ENCODE assay signal across 19 cellular contexts in the genomic region with DNA sequence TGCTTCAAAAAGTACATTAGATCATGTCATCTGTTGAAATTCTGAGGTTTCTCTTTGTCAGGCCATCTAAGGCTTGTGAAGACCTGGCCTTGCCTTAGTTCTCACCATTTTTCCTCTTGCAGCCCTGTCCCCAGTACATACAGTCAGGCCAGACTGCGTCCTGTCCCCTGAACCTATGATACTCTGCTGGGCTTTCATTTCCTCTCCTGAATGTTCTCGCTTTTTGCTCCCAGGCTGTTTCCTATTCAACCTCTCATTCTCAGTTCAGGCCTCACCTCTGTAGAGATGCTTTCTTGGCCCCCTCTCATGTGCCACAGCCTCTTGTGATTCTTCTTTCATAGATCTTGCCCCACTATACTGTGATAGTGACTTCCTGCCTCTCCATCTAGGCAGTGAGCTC.
DNase-seq lines count a peak whose midpoint lies in the region; ATAC-seq and TF ChIP-seq lines count a peak whose summit lies in the region.
"Had no signal": no experiment of that assay in that cellular context is flagged by ENCODE, and none has a peak within 500 bp of the region (broad histone marks: within the 10 kb centered on the region; RNA-seq: fewer than 3 reads in every experiment).

No MANE protein-coding gene starts in this region.

- TF ChIP-seq CTCF in Panc1 (IDR thresholded peaks at IDR 0.05): no peak

- CTCF ChIA-PET in Panc1 (lab: Charles Lee) (no interaction called here), HEK293T (lab: Yijun Ruan, JAX) (no interaction called here)

- H3K36me3 ChIP-seq in BLaER1 (peaks cover 23% of the 10 kb centered on the region; the same call in 1 of the 2 replicates), Panc1 (ENCODE audit: control insufficient read depth, insufficient read depth, low read length) (no peaks in the 10 kb centered on the region)
- H3K36me3 ChIP-seq: gastroesophageal sphincter, Peyer's patch, stomach had no signal

- BruUV-seq in Panc1 (replicated peaks; lab: Mats Ljungman, UMichigan): no TSS peak

- no peaks in the 10 kb centered on the region for H4K20me1 ChIP-seq in BLaER1

- H3K4me3 ChIP-seq in BLaER1 (no peak overlapping the region), Panc1 (ENCODE audit: low read depth in 2 of 2, low read length in 2 of 2) (no peak overlapping the region)
- H3K4me3 ChIP-seq: gastroesophageal sphincter, Peyer's patch, stomach had no signal

- H3K27me3 ChIP-seq in BLaER1 (no peaks in the 10 kb centered on the region), Panc1 (ENCODE audit: control insufficient read depth, insufficient read depth, low read length) (no peaks in the 10 kb centered on the region)
- H3K27me3 ChIP-seq: gastroesophageal sphincter, Peyer's patch, stomach had no signal

- H3K4me1 ChIP-seq in BLaER1 (peaks cover 75% of the 10 kb centered on the region), Panc1 (ENCODE audit: control insufficient read depth, insufficient read depth, low read length) (no peaks in the 10 kb centered on the region)
- H3K4me1 ChIP-seq: Peyer's patch, stomach had no signal

- H3K9me3 ChIP-seq in BLaER1 (peaks cover 37% of the 10 kb centered on the region), Panc1 (ENCODE audit: control insufficient read depth, insufficient read depth, low read depth, low read length) (no peaks in the 10 kb centered on the region)
- H3K9me3 ChIP-seq: gastroesophageal sphincter, Peyer's patch, stomach had no signal

- peak overlapping the region; percentile 77; the same call in 1 of the 2 replicates for H3K9ac ChIP-seq in BLaER1

- peak overlapping the region; percentile 80 for H3K4me2 ChIP-seq in BLaER1

- DNase-seq in Panc1 (ENCODE audit: low read depth, low spot score) (no peak), NCI-H187 (lab: John Stamatoyannopoulos, UW) (no peak), HEK293T (ENCODE audit: extremely low spot score) (no peak), left cardiac atrium (no peak)
- DNase-seq in activated CD4-positive, alpha-beta T cell treated with anti-CD3 and anti-CD28 coated beads, Interleukin-2, amount 50 U/mL, for 48 hours: no peak
- DNase-seq: 8988T; activated B cell treated with CpG ODN at 0.5 μM for 24 hours; CD8-positive, alpha-beta memory T cell; cerebellar nuclear complex; NCI-H1092 treated with DMSO at 0.1 percent for 48 hours; occipital lobe; Peyer's patch; small intestine; stomach had no signal

- POLR2A ChIA-PET in Panc1 (lab: Charles Lee) (no interaction called here), HEK293T (lab: Yijun Ruan, JAX) (no interaction called here)

- intact Hi-C loops in Panc1 (cut with micrococcal nuclease; ENCODE audit: unreplicated experiment): no loop called here
- intact Hi-C loops in left cardiac atrium (cut with DNase I): no loop called here

- H3K27ac ChIP-seq in BLaER1: peak overlapping the region; percentile 92
- H3K27ac ChIP-seq in Panc1 (ENCODE audit: low read length): peak overlapping the region; percentile 48; the same call in 1 of the 2 replicates
- H3K27ac ChIP-seq: Peyer's patch, stomach had no signal

- in situ Hi-C loops in Panc1 (cut with HindIII; ENCODE audit: low pct_unique_long_range_greater_than_20kb, low sequenced_read_pairs): no loop called here

- ATAC-seq in GM19395 (IDR thresholded peaks at IDR 0.05; ENCODE audit: unreplicated experiment) (peak; percentile 85), HG02885 (IDR thresholded peaks at IDR 0.05; ENCODE audit: poor library complexity, unreplicated experiment) (peak; percentile 76), Panc1 (no peak), left cardiac atrium (no peak)
- ATAC-seq: gastroesophageal sphincter, HCT116 had no signal

TF ChIP-seq in HEK293T, 16 proteins besides CTCF, POLR2A, EP300 and RAD21:
- TF ChIP-seq FOXA1 (IDR thresholded peaks at IDR 0.05) (no peak), ZNF384 (IDR thresholded peaks at IDR 0.05) (no peak), HDGF (IDR thresholded peaks at IDR 0.05; ENCODE audit: borderline replicate concordance) (no peak), SUZ12 (IDR thresholded peaks at IDR 0.05) (no peak), CTBP1 (IDR thresholded peaks at IDR 0.05; ENCODE audit: borderline replicate concordance) (no peak), LEF1 (IDR thresholded peaks at IDR 0.05; ENCODE audit: borderline replicate concordance) (no peak), NFRKB (IDR thresholded peaks at IDR 0.05) (no peak)

Comparison
In these comparisons a context has a peak if more than half of its experiments do, and no peak if none do; other contexts are left out.
1. ATAC-seq: peak in GM19395 (single experiment) and HG02885 (single experiment); none in Panc1 (single experiment) and left cardiac atrium (0 of 2).